30 cellular contexts compared by ENCODE assay signal in the genomic region with DNA sequence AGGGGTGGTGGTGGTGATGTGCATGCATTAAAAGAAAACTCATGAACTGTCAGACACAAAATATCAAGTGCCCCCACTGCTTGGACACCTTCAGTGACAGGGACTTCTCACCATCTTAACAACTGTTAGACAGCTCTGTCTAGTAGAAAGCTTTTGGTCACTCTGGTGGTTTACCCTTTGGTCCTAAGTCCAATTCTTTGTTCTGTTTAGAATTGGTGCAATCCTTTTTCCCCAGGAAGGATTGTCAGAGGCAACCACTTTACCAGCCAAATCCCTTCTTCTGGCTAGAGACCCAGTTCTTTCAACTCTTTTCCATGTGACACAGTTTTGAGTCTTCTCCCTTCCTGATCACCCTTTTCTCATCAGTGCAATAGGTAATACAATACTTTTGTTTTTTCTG.
DNase-seq lines count a peak whose midpoint lies in the region; ATAC-seq and TF ChIP-seq lines count a peak whose summit lies in the region.
"Had no signal": no experiment of that assay in that cellular context is flagged by ENCODE, and none has a peak within 500 bp of the region (broad histone marks: within the 10 kb centered on the region; RNA-seq: fewer than 3 reads in every experiment).

No MANE protein-coding gene starts in this region.

- intact Hi-C loops in sciatic nerve (cut with DNase I): no loop called here
- intact Hi-C loops in heart right ventricle (cut with DNase I): loop anchor here in 2 of 10 donors (10.0 kb wide), 2 partner anchors 452 to 462 kb away; a partner anchor contains a TSS

- peaks cover 26% of the 10 kb centered on the region for H3K4me1 Mint-ChIP-seq in HFFc6 (ENCODE audit: low read depth)
- H3K4me1 Mint-ChIP-seq: CD8-positive, alpha-beta memory T cell had no signal

- peak; percentile 35 for DNase-seq in fibroblast of peridontal ligament (ENCODE audit: extremely low read depth)
- peak; percentile 53 for DNase-seq in medulla oblongata (ENCODE audit: extremely low spot score)
- no peak for DNase-seq in sciatic nerve (ENCODE audit: low spot score)
- no peak for DNase-seq in HFFc6
- no peak for DNase-seq in NK-92 (lab: John Stamatoyannopoulos, UW; ENCODE audit: unreplicated experiment)
- no peak for DNase-seq in heart right ventricle
- DNase-seq: 8988T; ACHN; BE2C; CD8-positive, alpha-beta memory T cell; DMS 273 treated with DMSO at 0.1 percent for 48 hours; DMS79; EL; Kasumi-1; NCI-H1092 treated with DMSO at 0.1 percent for 48 hours; NCI-H1436; NCI-H187; NCI-H2081 treated with DMSO at 0.1 percent for 48 hours; NCI-H2171; NCI-H345; NCI-H510A treated with DMSO at 0.1 percent for 48 hours; NK-92 treated with Interleukin-12 subunit alpha and Interleukin-12 subunit beta, amount 100 ng/mL, for 24 hours; PC-9 had no signal

- no peak overlapping the region for H2AFZ ChIP-seq in OCI-LY3 (ENCODE audit: low read depth, low read length)
- H2AFZ ChIP-seq: PC-9 had no signal

- H3K27me3 ChIP-seq in OCI-LY3 (ENCODE audit: low read depth, low read length): peaks cover 31% of the 10 kb centered on the region
- H3K27me3 ChIP-seq in heart right ventricle: peaks cover 0 to 15% (median 4%) of the 10 kb centered on the region in 7 donors
- H3K27me3 ChIP-seq: BE2C, SJSA1 had no signal

- no peak overlapping the region for H3K27ac Mint-ChIP-seq in HFFc6
- H3K27ac Mint-ChIP-seq: CD14-positive monocyte; CD8-positive, alpha-beta memory T cell had no signal

- H3K27ac ChIP-seq in OCI-LY3 (ENCODE audit: low read length) (no peak overlapping the region), heart right ventricle (no peak overlapping the region)
- H3K27ac ChIP-seq: PC-9, SJSA1 had no signal

- H3K79me2 ChIP-seq in OCI-LY3 (ENCODE audit: low read length): no peaks in the 10 kb centered on the region

- H3K36me3 Mint-ChIP-seq in HFFc6 (ENCODE audit: low read depth): no peaks in the 10 kb centered on the region
- H3K36me3 Mint-ChIP-seq: CD14-positive monocyte; CD8-positive, alpha-beta memory T cell had no signal

- H4K20me1 ChIP-seq in OCI-LY3 (ENCODE audit: insufficient read depth, low read length): no peaks in the 10 kb centered on the region

- no peak for TF ChIP-seq CTCF in OCI-LY3 (IDR thresholded peaks at IDR 0.05; ENCODE audit: low read depth, low read length)
- no peak for TF ChIP-seq CTCF in HFFc6 (IDR thresholded peaks at IDR 0.05)
- TF ChIP-seq CTCF in heart right ventricle (IDR thresholded peaks at IDR 0.05): no peak

- peak overlapping the region; percentile 79 for H3K4me2 ChIP-seq in OCI-LY3 (ENCODE audit: low read length)
- H3K4me2 ChIP-seq: PC-9 had no signal

- H3K9ac ChIP-seq in OCI-LY3 (ENCODE audit: low read length): no peak overlapping the region

- peak overlapping the region; percentile 55; the same call in 1 of the 2 replicates for H3K4me3 ChIP-seq in OCI-LY3 (ENCODE audit: low read length)
- no peak overlapping the region for H3K4me3 ChIP-seq in heart right ventricle
- H3K4me3 ChIP-seq: K562, PC-9, SJSA1 had no signal

- H3K36me3 ChIP-seq in OCI-LY3 (replicated peaks; ENCODE audit: low read depth, low read length): no peaks in the 10 kb centered on the region
- H3K36me3 ChIP-seq in heart right ventricle: no peaks in the 10 kb centered on the region
- H3K36me3 ChIP-seq: BE2C, SJSA1 had no signal

- no peak overlapping the region for H3K4me3 Mint-ChIP-seq in HFFc6
- H3K4me3 Mint-ChIP-seq: CD8-positive, alpha-beta memory T cell had no signal

- H3K27me3 Mint-ChIP-seq in HFFc6 (ENCODE audit: insufficient read depth): peaks cover 17% of the 10 kb centered on the region

- ATAC-seq in sciatic nerve (peak; percentile 52), HG03095 (IDR thresholded peaks at IDR 0.05; ENCODE audit: unreplicated experiment) (no peak), heart right ventricle (no peak)
- ATAC-seq: HCT116, K562, Right ventricle myocardium inferior had no signal

- no peaks in the 10 kb centered on the region for H3K9me3 ChIP-seq in OCI-LY3 (ENCODE audit: insufficient read depth, low read length)
- H3K9me3 ChIP-seq in heart right ventricle: no peaks in the 10 kb centered on the region
- H3K9me3 ChIP-seq: BE2C, SJSA1 had no signal

- H3K9me3 Mint-ChIP-seq in HFFc6: no peaks in the 10 kb centered on the region
- H3K9me3 Mint-ChIP-seq: CD14-positive monocyte; CD8-positive, alpha-beta memory T cell had no signal

- H3K4me1 ChIP-seq in OCI-LY3 (ENCODE audit: low read length): peaks cover 39% of the 10 kb centered on the region
- peaks cover 0 to 23% (median 10%) of the 10 kb centered on the region in 9 donors for H3K4me1 ChIP-seq in heart right ventricle

Comparison
In these comparisons a context has a peak if more than half of its experiments do, and no peak if none do; other contexts are left out.
1. DNase-seq: peak in fibroblast of peridontal ligament (single experiment) and medulla oblongata (single experiment); none in sciatic nerve (single experiment), HFFc6 (single experiment), NK-92 (single experiment) and heart right ventricle (0 of 2).